Comparison of ENCODE assay signal across 1 cellular context in genomic region chr11:86676533-86677154, GRCh38.
TF ChIP-seq lines count a peak whose summit lies in the region.

No MANE protein-coding gene starts in this region.

TF ChIP-seq in GM23338, 12 proteins besides CTCF, POLR2A, EP300 and RAD21 (continued from another document):
- TF ChIP-seq ZNF462 (CRISPR knock-in tag; IDR thresholded peaks at IDR 0.05) (no peak), JUNB (IDR thresholded peaks at IDR 0.05; ENCODE audit: unreplicated experiment) (no peak)
TF ChIP-seq in GM23338: peak in this region for 0.
